ENCODE assay signal across 1 cellular context in the genomic region with DNA sequence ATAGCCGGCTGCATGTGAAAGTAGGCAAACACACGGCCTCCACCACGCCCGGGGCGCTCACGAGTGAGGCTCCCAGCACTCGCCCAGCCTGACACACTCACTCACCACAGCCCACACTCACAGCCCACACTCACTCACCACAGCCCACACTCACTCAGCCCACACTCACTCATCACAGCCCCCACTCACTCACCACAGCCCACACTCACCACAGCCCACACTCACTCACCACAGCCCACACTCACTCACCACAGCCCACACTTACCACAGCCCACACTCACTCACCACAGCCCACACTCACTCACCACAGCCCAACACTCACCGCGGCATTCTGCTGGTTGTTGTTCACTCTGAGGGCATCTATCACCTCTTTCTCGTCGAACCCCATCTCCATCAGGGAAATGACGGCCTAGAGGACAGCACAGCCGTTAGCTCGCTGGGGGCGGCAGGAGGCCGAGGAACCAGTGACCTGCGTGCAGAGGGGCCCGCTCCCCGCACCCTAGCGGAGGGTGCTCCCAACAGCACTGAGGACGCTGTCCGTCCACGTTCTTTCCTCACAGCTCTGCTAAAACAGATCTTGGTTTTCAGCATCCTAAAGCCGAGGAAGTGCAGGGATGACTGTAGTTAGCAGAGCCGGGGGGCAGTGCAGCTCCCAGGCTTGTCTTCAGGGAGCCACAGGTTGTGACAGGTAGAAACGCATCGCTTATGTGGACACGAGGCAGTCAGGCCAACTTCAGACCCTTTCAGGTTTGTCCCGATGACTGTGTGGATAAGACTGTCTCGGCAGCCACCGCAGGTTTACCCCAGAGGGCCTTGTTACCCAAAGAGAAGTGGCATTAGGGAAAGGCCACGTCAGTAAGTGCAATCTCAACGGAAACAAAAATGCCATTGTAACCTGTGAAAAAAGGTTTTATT.
TF ChIP-seq lines count a peak whose summit lies in the region.

No MANE protein-coding gene starts in this region.

TF ChIP-seq in H1, 55 proteins besides CTCF, POLR2A, EP300 and RAD21:
- peak; percentile 97 for TF ChIP-seq ASH2L (IDR thresholded peaks at IDR 0.05; ENCODE audit: low read length)
- TF ChIP-seq, protein P1, sequence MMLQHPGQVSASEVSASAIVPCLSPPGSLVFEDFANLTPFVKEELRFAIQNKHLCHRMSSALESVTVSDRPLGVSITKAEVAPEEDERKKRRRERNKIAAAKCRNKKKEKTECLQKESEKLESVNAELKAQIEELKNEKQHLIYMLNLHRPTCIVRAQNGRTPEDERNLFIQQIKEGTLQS (IDR thresholded peaks at IDR 0.05; ENCODE audit: insufficient read depth, low read depth, low read length), result no peak
- no peak for TF ChIP-seq TEAD4 (IDR thresholded peaks at IDR 0.05; ENCODE audit: low read depth, low read length)
- TF ChIP-seq SAP30 (IDR thresholded peaks at IDR 0.05; ENCODE audit: insufficient read depth, insufficient replicate concordance, low read length), result no peak
- TF ChIP-seq EGR1 (IDR thresholded peaks at IDR 0.05; ENCODE audit: borderline replicate concordance, low read depth, low read length), result no peak
- TF ChIP-seq POLR2AphosphoS5 (IDR thresholded peaks at IDR 0.05; ENCODE audit: low read depth, low read length), result no peak
- no peak for TF ChIP-seq SP4 (IDR thresholded peaks at IDR 0.05; ENCODE audit: low read length)
- TF ChIP-seq EZH2 (IDR thresholded peaks at IDR 0.05; ENCODE audit: low read depth, low read length, severe bottlenecking), result no peak
- TF ChIP-seq, protein P2, sequence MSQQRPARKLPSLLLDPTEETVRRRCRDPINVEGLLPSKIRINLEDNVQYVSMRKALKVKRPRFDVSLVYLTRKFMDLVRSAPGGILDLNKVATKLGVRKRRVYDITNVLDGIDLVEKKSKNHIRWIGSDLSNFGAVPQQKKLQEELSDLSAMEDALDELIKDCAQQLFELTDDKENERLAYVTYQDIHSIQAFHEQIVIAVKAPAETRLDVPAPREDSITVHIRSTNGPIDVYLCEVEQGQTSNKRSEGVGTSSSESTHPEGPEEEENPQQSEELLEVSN (IDR thresholded peaks at IDR 0.05), result no peak
